ENCODE assay signal across 8 cellular contexts in the genomic region with DNA sequence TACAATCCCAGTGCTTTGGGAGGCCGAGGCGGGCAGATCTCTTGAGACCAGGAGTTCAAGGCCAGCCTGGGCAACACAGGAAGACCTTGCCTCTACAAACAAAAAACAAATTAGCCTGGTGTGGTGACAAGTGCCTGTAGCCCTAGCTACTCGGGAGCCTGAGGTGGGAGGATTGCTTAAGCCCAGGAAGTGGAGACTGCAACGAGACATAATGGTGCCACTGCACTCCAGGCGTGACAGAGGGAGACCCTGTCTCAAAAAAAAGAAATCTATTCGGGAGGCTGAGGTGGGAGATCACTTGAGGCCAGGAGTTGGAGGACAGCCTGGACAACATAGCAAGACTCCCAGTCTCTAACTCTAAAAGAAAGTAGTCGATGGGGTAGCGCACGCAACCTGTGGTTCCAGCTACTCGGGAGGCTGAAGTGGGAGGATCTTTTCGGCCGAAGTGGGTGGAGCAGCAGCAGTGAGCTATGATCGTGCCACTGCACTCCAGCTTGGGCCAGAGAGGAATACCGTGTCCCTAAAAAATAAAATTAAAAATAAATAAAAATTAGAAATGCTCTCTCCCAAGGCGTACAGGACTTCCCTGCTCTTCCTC. TPM values are rescaled to one million over a fixed set of nuclear protein-coding genes. Genes with fewer than 3 reads are reported as not detected.
DNase-seq lines count a peak whose midpoint lies in the region; TF ChIP-seq lines count a peak whose summit lies in the region.

No MANE protein-coding gene starts in this region.

- no peak for TF ChIP-seq CTCF in HEK293 (tag by site-specific recombination; IDR thresholded peaks at IDR 0.05)
- no peak for TF ChIP-seq CTCF in ascending aorta (IDR thresholded peaks at IDR 0.05)
- TF ChIP-seq CTCF in GM13976 (IDR thresholded peaks at IDR 0.05; ENCODE audit: borderline replicate concordance, control extremely low read depth, extremely low read depth, insufficient read depth, missing control alignments): no peak

- H3K27ac ChIP-seq in HEK293 (ENCODE audit: extremely low read depth, low read depth, low read length) (no peak overlapping the region), ascending aorta (peak overlapping the region; percentile 79 to 87)

- H3K4me1 ChIP-seq in HEK293 (ENCODE audit: control insufficient read depth, insufficient read depth, low read length): no peaks in the 10 kb centered on the region
- H3K4me1 ChIP-seq in ascending aorta: no peaks in the 10 kb centered on the region

- POLR2A ChIA-PET in HEK293 (lab: Yijun Ruan, JAX): interaction anchor here (0.7 to 1.7 kb wide), 7 partner anchors 8 to 65 kb away, joined by 3 to 12 read pairs (median 5); a partner anchor contains a TSS

- intact Hi-C loops in ascending aorta (cut with DNase I): no loop called here

- H3K27me3 ChIP-seq in ascending aorta: no peaks in the 10 kb centered on the region

- H3K36me3 ChIP-seq in HEK293 (ENCODE audit: control insufficient read depth in 2 of 2, insufficient read depth in 1 of 2, low read length in 2 of 2) (peaks cover 0 to 13% of the 10 kb centered on the region in 2 experiments), ascending aorta (no peaks in the 10 kb centered on the region)

- CTCF ChIA-PET in HEK293 (lab: Yijun Ruan, JAX): interaction anchor here (0.6 to 2.3 kb wide), 23 partner anchors 10 to 346 kb away, joined by 3 to 19 read pairs (median 4); a partner anchor contains a TSS

- H3K9me3 ChIP-seq in HEK293 (ENCODE audit: control insufficient read depth, insufficient read depth, low read depth, low read length) (no peaks in the 10 kb centered on the region), ascending aorta (no peaks in the 10 kb centered on the region)

- peak; percentile 51 for DNase-seq in Caki2 (ENCODE audit: low read depth)
- DNase-seq in NCI-H2227 treated with DMSO at 0.1 percent for 48 hours (lab: John Stamatoyannopoulos, UW): peak; percentile 46
- DNase-seq in ascending aorta (ENCODE audit: low spot score in 2 of 2): peak in 1 of 2 donors; percentile 64
- DNase-seq in islet precursor cell: peak; percentile 59
- DNase-seq in stimulated activated CD4-positive, alpha-beta T cell treated with anti-CD3 and anti-CD28 coated beads, Interleukin-1b, Interleukin-23, amount 100 ng/mL, for 48 hours: peak; percentile 58
- no peak for DNase-seq in GM13976 (ENCODE audit: low spot score)
- no peak for DNase-seq in hepatic stellate cell (ENCODE audit: low spot score)

- in situ Hi-C loops in Caki2 (cut with HindIII; ENCODE audit: low pct_unique_long_range_greater_than_20kb, low sequenced_read_pairs) (no loop called here), GM13976 (cut with MboI; ENCODE audit: low sequenced_read_pairs, unreplicated experiment) (no loop called here)

- H3K4me3 ChIP-seq in HEK293 (ENCODE audit: low read depth, low read length) (peak overlapping the region; percentile 61), ascending aorta (peak overlapping the region; percentile 82 to 84)

TF ChIP-seq in HEK293, 187 proteins besides CTCF, POLR2A, EP300 and RAD21 (continues in another document):
- TF ChIP-seq ZNF548 (tag by site-specific recombination; IDR thresholded peaks at IDR 0.05) (no peak), ZNF830 (tag by site-specific recombination; IDR thresholded peaks at IDR 0.05; ENCODE audit: low read depth) (no peak), ZNF121 (tag by site-specific recombination; IDR thresholded peaks at IDR 0.05) (peak; percentile 58; the same call in 1 of the 2 replicates), ZNF311 (tag by site-specific recombination; IDR thresholded peaks at IDR 0.05; ENCODE audit: borderline replicate concordance) (no peak), ZNF600 (tag by site-specific recombination; IDR thresholded peaks at IDR 0.05) (no peak), ZNF701 (tag by site-specific recombination; IDR thresholded peaks at IDR 0.05) (no peak), GLIS1 (tag by site-specific recombination; IDR thresholded peaks at IDR 0.05) (no peak), ZNF707 (tag by site-specific recombination; IDR thresholded peaks at IDR 0.05) (no peak), ZNF423 (tag by site-specific recombination; IDR thresholded peaks at IDR 0.05) (no peak), ZNF596 (tag by site-specific recombination; IDR thresholded peaks at IDR 0.05) (no peak), ZNF175 (tag by site-specific recombination; IDR thresholded peaks at IDR 0.05) (no peak)
- TF ChIP-seq, protein P1, sequence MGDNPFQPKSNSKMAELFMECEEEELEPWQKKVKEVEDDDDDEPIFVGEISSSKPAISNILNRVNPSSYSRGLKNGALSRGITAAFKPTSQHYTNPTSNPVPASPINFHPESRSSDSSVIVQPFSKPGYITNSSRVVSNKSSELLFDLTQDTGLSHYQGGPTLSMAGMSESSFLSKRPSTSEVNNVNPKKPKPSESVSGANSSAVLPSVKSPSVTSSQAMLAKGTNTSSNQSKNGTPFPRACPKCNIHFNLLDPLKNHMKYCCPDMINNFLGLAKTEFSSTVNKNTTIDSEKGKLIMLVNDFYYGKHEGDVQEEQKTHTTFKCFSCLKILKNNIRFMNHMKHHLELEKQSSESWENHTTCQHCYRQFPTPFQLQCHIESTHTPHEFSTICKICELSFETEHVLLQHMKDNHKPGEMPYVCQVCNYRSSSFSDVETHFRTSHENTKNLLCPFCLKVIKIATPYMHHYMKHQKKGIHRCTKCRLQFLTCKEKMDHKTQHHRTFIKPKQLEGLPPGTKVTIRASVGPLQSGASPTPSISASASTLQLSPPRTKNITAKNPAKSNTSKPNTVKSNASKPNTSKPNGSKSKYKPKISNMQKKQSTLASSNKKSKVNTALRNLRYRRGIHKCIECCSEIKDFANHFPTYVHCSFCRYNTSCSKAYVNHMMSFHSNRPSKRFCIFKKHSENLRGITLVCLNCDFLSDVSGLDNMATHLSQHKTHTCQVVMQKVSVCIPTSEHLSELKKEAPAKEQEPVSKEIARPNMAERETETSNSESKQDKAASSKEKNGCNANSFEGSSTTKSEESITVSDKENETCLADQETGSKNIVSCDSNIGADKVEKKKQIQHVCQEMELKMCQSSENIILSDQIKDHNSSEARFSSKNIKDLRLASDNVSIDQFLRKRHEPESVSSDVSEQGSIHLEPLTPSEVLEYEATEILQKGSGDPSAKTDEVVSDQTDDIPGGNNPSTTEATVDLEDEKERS (tag by site-specific recombination; IDR thresholded peaks at IDR 0.05): 0 out of 2 replicates have a peak, but pooled peaks have one; percentile 57
- TF ChIP-seq, protein P2, sequence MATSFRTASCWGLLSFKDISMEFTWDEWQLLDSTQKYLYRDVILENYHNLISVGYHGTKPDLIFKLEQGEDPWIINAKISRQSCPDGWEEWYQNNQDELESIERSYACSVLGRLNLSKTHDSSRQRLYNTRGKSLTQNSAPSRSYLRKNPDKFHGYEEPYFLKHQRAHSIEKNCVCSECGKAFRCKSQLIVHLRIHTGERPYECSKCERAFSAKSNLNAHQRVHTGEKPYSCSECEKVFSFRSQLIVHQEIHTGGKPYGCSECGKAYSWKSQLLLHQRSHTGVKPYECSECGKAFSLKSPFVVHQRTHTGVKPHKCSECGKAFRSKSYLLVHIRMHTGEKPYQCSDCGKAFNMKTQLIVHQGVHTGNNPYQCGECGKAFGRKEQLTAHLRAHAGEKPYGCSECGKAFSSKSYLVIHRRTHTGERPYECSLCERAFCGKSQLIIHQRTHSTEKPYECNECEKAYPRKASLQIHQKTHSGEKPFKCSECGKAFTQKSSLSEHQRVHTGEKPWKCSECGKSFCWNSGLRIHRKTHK (tag by site-specific recombination; IDR thresholded peaks at IDR 0.05): no peak
- TF ChIP-seq, protein P3, sequence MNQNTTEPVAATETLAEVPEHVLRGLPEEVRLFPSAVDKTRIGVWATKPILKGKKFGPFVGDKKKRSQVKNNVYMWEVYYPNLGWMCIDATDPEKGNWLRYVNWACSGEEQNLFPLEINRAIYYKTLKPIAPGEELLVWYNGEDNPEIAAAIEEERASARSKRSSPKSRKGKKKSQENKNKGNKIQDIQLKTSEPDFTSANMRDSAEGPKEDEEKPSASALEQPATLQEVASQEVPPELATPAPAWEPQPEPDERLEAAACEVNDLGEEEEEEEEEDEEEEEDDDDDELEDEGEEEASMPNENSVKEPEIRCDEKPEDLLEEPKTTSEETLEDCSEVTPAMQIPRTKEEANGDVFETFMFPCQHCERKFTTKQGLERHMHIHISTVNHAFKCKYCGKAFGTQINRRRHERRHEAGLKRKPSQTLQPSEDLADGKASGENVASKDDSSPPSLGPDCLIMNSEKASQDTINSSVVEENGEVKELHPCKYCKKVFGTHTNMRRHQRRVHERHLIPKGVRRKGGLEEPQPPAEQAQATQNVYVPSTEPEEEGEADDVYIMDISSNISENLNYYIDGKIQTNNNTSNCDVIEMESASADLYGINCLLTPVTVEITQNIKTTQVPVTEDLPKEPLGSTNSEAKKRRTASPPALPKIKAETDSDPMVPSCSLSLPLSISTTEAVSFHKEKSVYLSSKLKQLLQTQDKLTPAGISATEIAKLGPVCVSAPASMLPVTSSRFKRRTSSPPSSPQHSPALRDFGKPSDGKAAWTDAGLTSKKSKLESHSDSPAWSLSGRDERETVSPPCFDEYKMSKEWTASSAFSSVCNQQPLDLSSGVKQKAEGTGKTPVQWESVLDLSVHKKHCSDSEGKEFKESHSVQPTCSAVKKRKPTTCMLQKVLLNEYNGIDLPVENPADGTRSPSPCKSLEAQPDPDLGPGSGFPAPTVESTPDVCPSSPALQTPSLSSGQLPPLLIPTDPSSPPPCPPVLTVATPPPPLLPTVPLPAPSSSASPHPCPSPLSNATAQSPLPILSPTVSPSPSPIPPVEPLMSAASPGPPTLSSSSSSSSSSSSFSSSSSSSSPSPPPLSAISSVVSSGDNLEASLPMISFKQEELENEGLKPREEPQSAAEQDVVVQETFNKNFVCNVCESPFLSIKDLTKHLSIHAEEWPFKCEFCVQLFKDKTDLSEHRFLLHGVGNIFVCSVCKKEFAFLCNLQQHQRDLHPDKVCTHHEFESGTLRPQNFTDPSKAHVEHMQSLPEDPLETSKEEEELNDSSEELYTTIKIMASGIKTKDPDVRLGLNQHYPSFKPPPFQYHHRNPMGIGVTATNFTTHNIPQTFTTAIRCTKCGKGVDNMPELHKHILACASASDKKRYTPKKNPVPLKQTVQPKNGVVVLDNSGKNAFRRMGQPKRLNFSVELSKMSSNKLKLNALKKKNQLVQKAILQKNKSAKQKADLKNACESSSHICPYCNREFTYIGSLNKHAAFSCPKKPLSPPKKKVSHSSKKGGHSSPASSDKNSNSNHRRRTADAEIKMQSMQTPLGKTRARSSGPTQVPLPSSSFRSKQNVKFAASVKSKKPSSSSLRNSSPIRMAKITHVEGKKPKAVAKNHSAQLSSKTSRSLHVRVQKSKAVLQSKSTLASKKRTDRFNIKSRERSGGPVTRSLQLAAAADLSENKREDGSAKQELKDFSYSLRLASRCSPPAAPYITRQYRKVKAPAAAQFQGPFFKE (tag by site-specific recombination; IDR thresholded peaks at IDR 0.05; ENCODE audit: borderline replicate concordance): no peak

RNA-seq across cellular contexts. Expression of a gene that starts 0.8 kb away (rescaled TPM):
- 2.7 and 6.7 TPM in 2 replicates for total RNA-seq in Caki2 (2014; rRNA removed; shearing (Covaris generic); ENCODE audit: low replicate concordance)
- not detected for total RNA-seq in ascending aorta

RNA-seq across cellular contexts. Expression of a gene that starts 48.9 kb away (rescaled TPM):
- 34.1 and 58.3 TPM in 2 replicates for total RNA-seq in Caki2 (2014; rRNA removed; shearing (Covaris generic); ENCODE audit: low replicate concordance)
- 15.6 TPM for total RNA-seq in ascending aorta

Comparison
In these comparisons a context has a peak if more than half of its experiments do, and no peak if none do; other contexts are left out.
1. DNase-seq: peak in Caki2 (single experiment), NCI-H2227 treated with DMSO at 0.1 percent for 48 hours (single experiment), islet precursor cell (single experiment) and stimulated activated CD4-positive, alpha-beta T cell treated with anti-CD3 and anti-CD28 coated beads, Interleukin-1b, Interleukin-23, amount 100 ng/mL, for 48 hours (single experiment); none in GM13976 (single experiment) and hepatic stellate cell (single experiment).